Comparison of ENCODE assay signal across 1 cellular context in genomic region chr10:43396928-43397624, GRCh38.
TF ChIP-seq lines count a peak whose summit lies in the region.

No MANE protein-coding gene starts in this region.

TF ChIP-seq in GM12878, 131 proteins besides CTCF, POLR2A, EP300 and RAD21 (continued from another document):
- TF ChIP-seq ASH2L (IDR thresholded peaks at IDR 0.05; ENCODE audit: borderline replicate concordance, low read depth) (no peak), MTA2 (IDR thresholded peaks at IDR 0.05; ENCODE audit: low read depth) (no peak), SPI1 (IDR thresholded peaks at IDR 0.05; ENCODE audit: borderline replicate concordance, insufficient read depth, low read depth, low read length) (peak; percentile 84; the same call in 1 of the 2 replicates), SMARCA5 (IDR thresholded peaks at IDR 0.05) (no peak), SRF (IDR thresholded peaks at IDR 0.05; ENCODE audit: low read depth in 2 of 2, low read length in 2 of 2) (no peak), ZZZ3 (IDR thresholded peaks at IDR 0.05; ENCODE audit: control insufficient read depth, insufficient read length, low read depth) (no peak), CBX5 (IDR thresholded peaks at IDR 0.05; ENCODE audit: low read depth) (0 out of 2 replicates have a peak, but pooled peaks have one; percentile 74), JUNB (IDR thresholded peaks at IDR 0.05) (no peak), SMC3 (IDR thresholded peaks at IDR 0.05; ENCODE audit: borderline replicate concordance, low read length) (no peak), CEBPZ (IDR thresholded peaks at IDR 0.05; ENCODE audit: low read depth, low read length) (no peak), BRCA1 (IDR thresholded peaks at IDR 0.05; ENCODE audit: low read depth, low read length) (no peak), RCOR1 (conservative IDR thresholded peaks at IDR 0.05; ENCODE audit: low read depth, low read length) (no peak)
TF ChIP-seq in GM12878: peak in this region for 57.
